15 cellular contexts compared by ENCODE assay signal in the genomic region with DNA sequence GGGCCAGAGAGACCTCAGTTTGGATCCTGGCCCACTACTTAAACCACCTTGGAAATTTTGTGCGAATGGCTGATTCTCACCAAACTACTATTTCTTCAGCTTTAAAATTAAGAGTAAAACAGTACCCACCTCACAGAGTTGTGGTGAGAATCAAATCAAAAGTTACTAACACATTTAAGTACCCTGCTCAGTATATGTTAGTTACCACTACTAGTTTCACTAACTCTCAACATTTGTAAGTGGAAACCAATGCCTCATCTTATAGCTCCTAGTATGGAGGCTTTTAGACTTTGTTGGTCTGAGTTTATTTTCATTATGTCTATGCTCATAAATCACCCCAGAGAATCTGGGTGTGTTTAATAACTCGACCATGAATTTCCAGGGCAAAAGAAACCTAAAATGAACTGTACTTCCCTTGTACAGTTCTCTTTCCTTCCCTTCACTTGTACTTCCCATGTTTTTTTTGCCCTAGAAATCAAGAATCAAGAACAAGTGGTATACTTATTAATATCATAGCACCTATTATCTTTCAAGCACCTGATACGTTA. TPM values are rescaled to one million over a fixed set of nuclear protein-coding genes. Genes with fewer than 3 reads are reported as not detected.
DNase-seq lines count a peak whose midpoint lies in the region; ATAC-seq and TF ChIP-seq lines count a peak whose summit lies in the region.
"Had no signal": no experiment of that assay in that cellular context is flagged by ENCODE, and none has a peak within 500 bp of the region (broad histone marks: within the 10 kb centered on the region; RNA-seq: fewer than 3 reads in every experiment).

No MANE protein-coding gene starts in this region.

- H3K27ac Mint-ChIP-seq in activated naive CD4-positive, alpha-beta T cell treated with anti-CD3 and anti-CD28 coated beads, Interleukin-2, amount 50 U/mL, for 24 hours = peak overlapping the region; percentile 44
- H3K27ac Mint-ChIP-seq: CD4-positive, alpha-beta memory T cell; naive B cell had no signal

- peaks cover 25% of the 10 kb centered on the region for H3K4me1 Mint-ChIP-seq in activated naive CD4-positive, alpha-beta T cell treated with anti-CD3 and anti-CD28 coated beads, Interleukin-2, amount 50 U/mL, for 24 hours

- peak overlapping the region; percentile 63 to 68 for H3K27ac ChIP-seq in ascending aorta
- peak overlapping the region; percentile 41 for H3K27ac ChIP-seq in stomach smooth muscle (ENCODE audit: low read length)
- H3K27ac ChIP-seq: KMS-11 had no signal

- ATAC-seq in HG02798 (IDR thresholded peaks at IDR 0.05; ENCODE audit: poor library complexity, unreplicated experiment) (peak; percentile 28), HG03469 (IDR thresholded peaks at IDR 0.05; ENCODE audit: unreplicated experiment) (no peak)
- ATAC-seq: esophagus mucosa, Panc1 had no signal

- no peak overlapping the region for H3K9ac ChIP-seq in stomach smooth muscle (ENCODE audit: low read length in 2 of 2)
- H3K9ac ChIP-seq: KMS-11 had no signal

- H3K27me3 Mint-ChIP-seq in activated naive CD4-positive, alpha-beta T cell treated with anti-CD3 and anti-CD28 coated beads, Interleukin-2, amount 50 U/mL, for 24 hours = no peaks in the 10 kb centered on the region

- H3K36me3 ChIP-seq in ascending aorta (no peaks in the 10 kb centered on the region), stomach smooth muscle (ENCODE audit: control insufficient read depth in 2 of 2, insufficient read depth in 2 of 2, low read length in 2 of 2) (no peaks in the 10 kb centered on the region)

- H3K27me3 ChIP-seq in ascending aorta (no peaks in the 10 kb centered on the region), stomach smooth muscle (ENCODE audit: control insufficient read depth in 1 of 2, insufficient read depth in 2 of 2, low read length in 2 of 2) (no peaks in the 10 kb centered on the region)

- intact Hi-C loops in ascending aorta (cut with DNase I) = no loop called here

- no peak for DNase-seq in activated naive CD4-positive, alpha-beta T cell (lab: John Stamatoyannopoulos, UW)
- DNase-seq in ascending aorta (ENCODE audit: low spot score in 2 of 2) (no peak), GM10266 (ENCODE audit: extremely low spot score) (no peak), GM03348 (ENCODE audit: low spot score) (no peak)
- DNase-seq: activated effector memory CD4-positive, alpha-beta T cell treated with anti-CD3 and anti-CD28 coated beads, Interleukin-2, amount 50 U/mL, for 16 hours; CD4-positive, alpha-beta memory T cell; naive B cell had no signal

- H3K9me3 ChIP-seq in ascending aorta (no peaks in the 10 kb centered on the region), stomach smooth muscle (ENCODE audit: control insufficient read depth in 2 of 2, low read length in 2 of 2) (no peaks in the 10 kb centered on the region)

- no peaks in the 10 kb centered on the region for H3K9me3 Mint-ChIP-seq in activated naive CD4-positive, alpha-beta T cell treated with anti-CD3 and anti-CD28 coated beads, Interleukin-2, amount 50 U/mL, for 24 hours
- H3K9me3 Mint-ChIP-seq: CD4-positive, alpha-beta memory T cell; naive B cell had no signal

- no peak overlapping the region for H3K4me3 ChIP-seq in ascending aorta
- H3K4me3 ChIP-seq in stomach smooth muscle (ENCODE audit: low read length in 2 of 2) = no peak overlapping the region
- H3K4me3 ChIP-seq: lung had no signal

- TF ChIP-seq CTCF in ascending aorta (IDR thresholded peaks at IDR 0.05) (no peak), GM10266 (IDR thresholded peaks at IDR 0.05; ENCODE audit: control insufficient read depth, insufficient read depth, low read depth, missing control alignments) (no peak)

- no peak overlapping the region for H3K4me3 Mint-ChIP-seq in activated naive CD4-positive, alpha-beta T cell treated with anti-CD3 and anti-CD28 coated beads, Interleukin-2, amount 50 U/mL, for 24 hours
- H3K4me3 Mint-ChIP-seq: CD4-positive, alpha-beta memory T cell; naive B cell had no signal

- H3K4me1 ChIP-seq in ascending aorta (peaks cover 0 to 10% of the 10 kb centered on the region in 2 donors), stomach smooth muscle (ENCODE audit: control insufficient read depth, insufficient read depth, low read length) (peaks cover 5% of the 10 kb centered on the region)

- H3K36me3 Mint-ChIP-seq in activated naive CD4-positive, alpha-beta T cell treated with anti-CD3 and anti-CD28 coated beads, Interleukin-2, amount 50 U/mL, for 24 hours = no peaks in the 10 kb centered on the region
- H3K36me3 Mint-ChIP-seq: naive B cell had no signal

RNA-seq across cellular contexts. Expression of a gene that starts 11.6 kb away (rescaled TPM):
- 125 TPM for total RNA-seq in ascending aorta
